Comparison of ENCODE assay signal across 8 cellular contexts in genomic region chr19:9791552-9792181, GRCh38. TPM values are rescaled to one million over a fixed set of nuclear protein-coding genes. Genes with fewer than 3 reads are reported as not detected.
DNase-seq lines count a peak whose midpoint lies in the region.

No MANE protein-coding gene starts in this region.

- no peaks in the 10 kb centered on the region for H3K4me1 ChIP-seq in endocrine pancreas (ENCODE audit: control insufficient read depth, insufficient read depth, low read length)
- peaks cover 3% of the 10 kb centered on the region for H3K4me1 ChIP-seq in mesenchymal stem cell (ENCODE audit: control insufficient read depth, insufficient read depth, low read depth, low read length)

- no peak overlapping the region for H2BK120ac ChIP-seq in mesenchymal stem cell (ENCODE audit: low read depth, low read length)

- peak overlapping the region; percentile 88 to 92 for H3K18ac ChIP-seq in mesenchymal stem cell (ENCODE audit: low read depth in 1 of 2, low read length in 2 of 2)

- H3K27me3 ChIP-seq in endocrine pancreas (ENCODE audit: control insufficient read depth, insufficient read depth, low read length) (no peaks in the 10 kb centered on the region), mesenchymal stem cell (ENCODE audit: control insufficient read depth in 1 of 2, insufficient read depth in 1 of 2, low read length in 2 of 2) (no peaks in the 10 kb centered on the region)

- H3K27ac ChIP-seq in mesenchymal stem cell (ENCODE audit: low read length, poor library complexity, severe bottlenecking) = peak overlapping the region; percentile 93

- peak overlapping the region; percentile 87 for H2BK15ac ChIP-seq in mesenchymal stem cell (ENCODE audit: low read depth, poor library complexity, severe bottlenecking)

- peaks cover 4% of the 10 kb centered on the region for H3K79me1 ChIP-seq in mesenchymal stem cell (replicated peaks; ENCODE audit: low read length, poor library complexity, severe bottlenecking)

- H3K4me2 ChIP-seq in mesenchymal stem cell (ENCODE audit: low read length, poor library complexity, severe bottlenecking) = peak overlapping the region; percentile 57

- DNase-seq in GM04504 (ENCODE audit: low read depth) (peak; percentile 92), HK-2 (ENCODE audit: unreplicated experiment) (peak; percentile 18), NOMO-1 (lab: John Stamatoyannopoulos, UW; ENCODE audit: unreplicated experiment in 2 of 2) (peak; percentile 64 to 81), mesenchymal stem cell (peak; percentile 97), GM19240 (ENCODE audit: insufficient read length, low spot score) (no peak)
- DNase-seq in activated CD8-positive, alpha-beta memory T cell treated with anti-CD3 and anti-CD28 coated beads, Interleukin-2, amount 50 U/mL, for 24 hours (ENCODE audit: extremely low read depth) = peak; percentile 79
- peak; percentile 80 to 98 (median 97) for DNase-seq in stimulated activated CD4-positive, alpha-beta T cell treated with anti-CD3 and anti-CD28 coated beads, TNF-alpha, amount 100 ng/mL, for 4 hours (ENCODE audit: low read depth in 3 of 3)

- H2AFZ ChIP-seq in mesenchymal stem cell (ENCODE audit: low read depth, low read length) = peak overlapping the region; percentile 90

- H3K4ac ChIP-seq in mesenchymal stem cell (ENCODE audit: low read depth in 1 of 2, low read length in 2 of 2) = no peak overlapping the region

- H3K23ac ChIP-seq in mesenchymal stem cell (ENCODE audit: low read length in 2 of 2) = no peak overlapping the region

- no peak overlapping the region for H4K91ac ChIP-seq in mesenchymal stem cell (ENCODE audit: low read length)

- peak overlapping the region in 1 of 2 experiments; percentile 77 for H2BK12ac ChIP-seq in mesenchymal stem cell (ENCODE audit: low read length in 2 of 2)

- H3K36me3 ChIP-seq in endocrine pancreas (ENCODE audit: control insufficient read depth, insufficient read depth, low read length) (no peaks in the 10 kb centered on the region), mesenchymal stem cell (ENCODE audit: control insufficient read depth in 1 of 2, insufficient read depth in 2 of 2, low read depth in 1 of 2, low read length in 2 of 2) (no peaks in the 10 kb centered on the region)

- no peaks in the 10 kb centered on the region for H3K9me3 ChIP-seq in endocrine pancreas (ENCODE audit: control insufficient read depth, low read length)
- H3K9me3 ChIP-seq in mesenchymal stem cell (ENCODE audit: control insufficient read depth, low read length) = no peaks in the 10 kb centered on the region

- peak overlapping the region; percentile 76 for H2BK5ac ChIP-seq in mesenchymal stem cell (ENCODE audit: low read depth, low read length, poor library complexity, severe bottlenecking)

- WGBS in mesenchymal stem cell = 6% methylated on average over 31 of the region's 48 CpGs

- no peak overlapping the region for H3K9ac ChIP-seq in endocrine pancreas (ENCODE audit: control insufficient read depth, insufficient read depth, low read length)
- peak overlapping the region; percentile 78 for H3K9ac ChIP-seq in mesenchymal stem cell (ENCODE audit: low read length)

- no peak overlapping the region for H3K14ac ChIP-seq in mesenchymal stem cell (ENCODE audit: low read length in 2 of 2)

- no peak overlapping the region for H2AK5ac ChIP-seq in mesenchymal stem cell (ENCODE audit: low read length, severe bottlenecking)

- peak overlapping the region; percentile 66 for H4K8ac ChIP-seq in mesenchymal stem cell (ENCODE audit: low read length)

- peak overlapping the region; percentile 69 for H3K4me3 ChIP-seq in endocrine pancreas (ENCODE audit: control insufficient read depth, insufficient read depth, low read length)
- peak overlapping the region; percentile 75 to 79 for H3K4me3 ChIP-seq in mesenchymal stem cell (ENCODE audit: insufficient read depth in 1 of 2, low read depth in 1 of 2, low read length in 2 of 2)

RNA-seq across cellular contexts. Expression of gene ZNF846, which starts 23.1 kb away (rescaled TPM):
- 9.8 TPM for polyA plus RNA-seq in mesenchymal stem cell (2013, experiment 1 of 2)
- polyA plus RNA-seq in mesenchymal stem cell (2013, experiment 2 of 2) = 11.5 TPM

RNA-seq across cellular contexts. Expression of gene FBXL12, which starts 27.2 kb away (rescaled TPM):
- polyA plus RNA-seq in mesenchymal stem cell (2013, experiment 1 of 2) = 35.6 TPM
- polyA plus RNA-seq in mesenchymal stem cell (2013, experiment 2 of 2) = 34.6 TPM

RNA-seq across cellular contexts. Expression of gene UBL5, which starts 36.1 kb away (rescaled TPM):
- polyA plus RNA-seq in mesenchymal stem cell (2013, experiment 1 of 2) = 316 TPM
- polyA plus RNA-seq in mesenchymal stem cell (2013, experiment 2 of 2) = 336 TPM

RNA-seq across cellular contexts. Expression of gene PIN1, which starts 43.5 kb away (rescaled TPM):
- polyA plus RNA-seq in mesenchymal stem cell (2013, experiment 1 of 2) = 62.7 TPM
- polyA plus RNA-seq in mesenchymal stem cell (2013, experiment 2 of 2) = 58.8 TPM
